In genomic region chr21:44414291-44415072, GRCh38 we compare ENCODE assay signal across 29 cellular contexts. TPM values are rescaled to one million over a fixed set of nuclear protein-coding genes. Genes with fewer than 3 reads are reported as not detected.
DNase-seq lines count a peak whose midpoint lies in the region; TF ChIP-seq lines count a peak whose summit lies in the region.
"Had no signal": no experiment of that assay in that cellular context is flagged by ENCODE, and none has a peak within 500 bp of the region (broad histone marks: within the 10 kb centered on the region; RNA-seq: fewer than 3 reads in every experiment).

No MANE protein-coding gene starts in this region.

- H3K4me1 Mint-ChIP-seq in endodermal cell = peaks cover 3% of the 10 kb centered on the region
- H3K4me1 Mint-ChIP-seq: T-cell had no signal

- TF ChIP-seq CTCF in endodermal cell (conservative IDR thresholded peaks at IDR 0.05) = no peak
- TF ChIP-seq CTCF in sigmoid colon (IDR thresholded peaks at IDR 0.05) = no peak

- 93% methylated on average over 15 to 30 of the region's 30 CpGs for WGBS in endodermal cell (ENCODE audit: insufficient coverage in 1 of 2, insufficient read length in 1 of 2), 2 experiments
- WGBS in sigmoid colon, 2 donors = 86 to 89% methylated on average over 30 of the region's 30 CpGs

- TF ChIP-seq EP300 in sigmoid colon (IDR thresholded peaks at IDR 0.05) = no peak

- no peak overlapping the region for H3K4me3 Mint-ChIP-seq in endodermal cell
- H3K4me3 Mint-ChIP-seq: activated CD8-positive, alpha-beta T cell treated with anti-CD3 and anti-CD28 coated beads for 36 hours; activated naive CD8-positive, alpha-beta T cell; immature natural killer cell; mesothelial cell of epicardium; naive thymus-derived CD4-positive, alpha-beta T cell; T-cell had no signal

- H3K36me3 ChIP-seq in endodermal cell (ENCODE audit: control insufficient read depth, insufficient read depth, low read length) = no peaks in the 10 kb centered on the region
- no peaks in the 10 kb centered on the region for H3K36me3 ChIP-seq in sigmoid colon
- H3K36me3 ChIP-seq: esophagus muscularis mucosa, left ventricle myocardium inferior, MG63, SJCRH30 had no signal

- H3K36me3 Mint-ChIP-seq in endodermal cell (ENCODE audit: low read depth) = peaks cover 1% of the 10 kb centered on the region
- H3K36me3 Mint-ChIP-seq: mesothelial cell of epicardium had no signal

- no peak overlapping the region for H3K27ac ChIP-seq in endodermal cell (ENCODE audit: low read depth, low read length)
- H3K27ac ChIP-seq in sigmoid colon = no peak overlapping the region
- H3K27ac ChIP-seq: esophagus muscularis mucosa, GM23248, left ventricle myocardium inferior, SJCRH30 had no signal

- H3K27ac Mint-ChIP-seq in endodermal cell = no peak overlapping the region
- H3K27ac Mint-ChIP-seq: activated CD8-positive, alpha-beta T cell treated with anti-CD3 and anti-CD28 coated beads for 36 hours; activated naive CD8-positive, alpha-beta T cell; immature natural killer cell; mesothelial cell of epicardium; T-cell had no signal

- H3K9ac ChIP-seq in endodermal cell (ENCODE audit: extremely low read depth, low read length, poor library complexity, severe bottlenecking) = no peak overlapping the region
- H3K9ac ChIP-seq: GM23248 had no signal

- H3K4me3 ChIP-seq in endodermal cell (ENCODE audit: low read length) = no peak overlapping the region
- no peak overlapping the region for H3K4me3 ChIP-seq in sigmoid colon
- H3K4me3 ChIP-seq: esophagus muscularis mucosa, GM23248, left ventricle myocardium inferior, MG63, SJCRH30 had no signal

- H3K9me3 ChIP-seq in endodermal cell (ENCODE audit: control insufficient read depth, low read length) = no peaks in the 10 kb centered on the region
- H3K9me3 ChIP-seq in sigmoid colon = no peaks in the 10 kb centered on the region
- H3K9me3 ChIP-seq: esophagus muscularis mucosa, MG63 had no signal

- DNase-seq in NCI-H2029 (lab: John Stamatoyannopoulos, UW) = peak; percentile 35
- DNase-seq in NCI-H2029 treated with DMSO at 0.1 percent for 48 hours (lab: John Stamatoyannopoulos, UW) = no peak
- peak; percentile 69 for DNase-seq in G401 (ENCODE audit: low spot score)
- DNase-seq in endodermal cell = peak; percentile 42
- peak; percentile 52 for DNase-seq in sigmoid colon
- DNase-seq in H4 (ENCODE audit: low spot score) = no peak
- no peak for DNase-seq in AG08395 (ENCODE audit: low spot score)
- DNase-seq in AG20443 (ENCODE audit: low spot score) = no peak
- DNase-seq: 8988T; activated CD4-positive, alpha-beta T cell treated with anti-CD3 and anti-CD28 coated beads for 1 hour; activated CD8-positive, alpha-beta T cell treated with anti-CD3 and anti-CD28 coated beads for 36 hours; activated T-cell treated with anti-CD3 and anti-CD28 coated beads, Interleukin-2, amount 50 U/mL, for 48 hours; AML-193; DMS79 treated with DMSO at 0.1 percent for 48 hours; effector memory CD4-positive, alpha-beta T cell; GM23248; hippocampal formation; immature natural killer cell; left ventricle myocardium inferior; MG63; naive thymus-derived CD4-positive, alpha-beta T cell; NK-92 treated with Interleukin-12 subunit alpha and Interleukin-12 subunit beta, amount 100 ng/mL, for 24 hours; SJCRH30; stimulated activated CD4-positive, alpha-beta T cell treated with anti-CD3 and anti-CD28 coated beads, Interleukin-4, amount 100 ng/mL, for 4 hours; stimulated activated naive CD4-positive, alpha-beta T cell treated with Interleukin-2 at 50 U/mL for 16 hours had no signal

- peaks cover 3% of the 10 kb centered on the region for H3K27me3 Mint-ChIP-seq in endodermal cell (ENCODE audit: insufficient read depth)
- H3K27me3 Mint-ChIP-seq: activated CD8-positive, alpha-beta T cell treated with anti-CD3 and anti-CD28 coated beads for 36 hours; activated naive CD8-positive, alpha-beta T cell; naive thymus-derived CD4-positive, alpha-beta T cell; T-cell had no signal

- in situ Hi-C loops in G401 (cut with HindIII; ENCODE audit: low sequenced_read_pairs) = no loop called here

- H3K9me3 Mint-ChIP-seq in endodermal cell = peaks cover 6% of the 10 kb centered on the region

- H3K4me1 ChIP-seq in endodermal cell (ENCODE audit: control insufficient read depth, insufficient read depth, low read length) (no peaks in the 10 kb centered on the region), sigmoid colon (no peaks in the 10 kb centered on the region)
- H3K4me1 ChIP-seq: esophagus muscularis mucosa, left ventricle myocardium inferior, SJCRH30 had no signal

- intact Hi-C loops in sigmoid colon (cut with DNase I) = no loop called here

- TF ChIP-seq POLR2A in sigmoid colon (IDR thresholded peaks at IDR 0.05) = no peak

- H3K27me3 ChIP-seq in endodermal cell (ENCODE audit: control insufficient read depth, insufficient read depth, low read length, poor library complexity, severe bottlenecking) (no peaks in the 10 kb centered on the region), sigmoid colon (peaks cover 0 to 28% (median 0%) of the 10 kb centered on the region in 3 donors)
- H3K27me3 ChIP-seq: SJCRH30 had no signal

RNA-seq across cellular contexts. Expression of gene LRRC3, which starts 40.8 kb away (rescaled TPM):
- 0.55 and 2.3 TPM in 2 replicates for total RNA-seq in G401 (2014; rRNA removed; shearing (Covaris generic))
- 10 to 100 TPM; 14.1 to 16.5 TPM for total RNA-seq in endodermal cell
- polyA plus RNA-seq in endodermal cell (2013, experiment 1 of 2) = 13.7 TPM
- polyA plus RNA-seq in endodermal cell (2013, experiment 2 of 2) = 14.0 TPM
- 1 to 10 TPM; 3.9 to 7.1 (median 5.4) TPM for total RNA-seq in sigmoid colon
- 1 to 10 TPM in 1 of 3 donors, under 1 TPM in 2; under 0.01 to 2.9 (median 0.46) TPM for polyA plus RNA-seq in sigmoid colon
- total RNA-seq in H4 (2014; rRNA removed; shearing (Covaris generic)) = 0.37 and 0.52 TPM in 2 replicates
- total RNA-seq: SJCRH30 had no signal

Comparison
In these comparisons a context has a peak if more than half of its experiments do, and no peak if none do; other contexts are left out.
1. DNase-seq: peak in NCI-H2029 (single experiment), G401 (single experiment), endodermal cell (single experiment) and sigmoid colon (single experiment); none in NCI-H2029 treated with DMSO at 0.1 percent for 48 hours (single experiment), H4 (single experiment), AG08395 (single experiment) and AG20443 (single experiment).